In the genomic region with DNA sequence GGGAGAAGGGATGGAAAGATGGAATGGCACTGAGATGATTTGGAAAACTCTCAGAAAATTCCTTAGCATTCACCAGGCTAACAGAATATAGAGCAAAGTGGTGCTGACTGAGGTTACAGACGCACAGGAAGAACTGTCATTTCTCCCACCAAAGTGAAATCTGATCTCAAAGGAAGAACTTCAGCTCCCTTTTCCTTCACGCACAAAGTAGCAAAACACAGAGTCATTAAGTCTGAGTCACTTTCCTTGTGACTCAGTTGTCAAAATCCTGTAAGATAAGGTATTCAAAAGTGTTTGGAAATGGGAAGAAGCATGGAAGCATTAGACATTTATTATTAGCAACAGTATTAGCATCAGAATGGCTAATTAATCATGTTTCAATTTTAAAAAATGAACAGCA, we compare ENCODE assay signal across 11 cellular contexts. TPM values are rescaled to one million over a fixed set of nuclear protein-coding genes. Genes with fewer than 3 reads are reported as not detected.
A peak's percentile ranks its signal among the peaks of the same experiment; 100 is the strongest.
DNase-seq lines count a peak whose midpoint lies in the region; TF ChIP-seq lines count a peak whose summit lies in the region.
"Had no signal": no experiment of that assay in that cellular context is flagged by ENCODE, and none has a peak within 500 bp of the region (broad histone marks: within the 10 kb centered on the region; RNA-seq: fewer than 3 reads in every experiment).

No MANE protein-coding gene starts in this region.

- no peak overlapping the region for H3K18ac ChIP-seq in H9 (ENCODE audit: insufficient read length, low read depth, low read length)

- no peak overlapping the region for H4K5ac ChIP-seq in H9 (ENCODE audit: insufficient read length, low read depth, low read length)

- no peaks in the 10 kb centered on the region for H3K9me3 ChIP-seq in H9 (ENCODE audit: control insufficient read depth, low read depth, low read length)

- H2AFZ ChIP-seq in H9 (ENCODE audit: low read length) = no peak overlapping the region

- H4K8ac ChIP-seq in H9 (replicated peaks; ENCODE audit: insufficient read length, low read depth, low read length) = no peak overlapping the region

- no peaks in the 10 kb centered on the region for H3K36me3 Mint-ChIP-seq in H9 (ENCODE audit: insufficient read depth in 1 of 3, low read depth in 3 of 3)

- no peak overlapping the region for H3K14ac ChIP-seq in H9 (ENCODE audit: insufficient read depth, low read length)

- H3K27me3 Mint-ChIP-seq in H9 (ENCODE audit: low read depth) = no peaks in the 10 kb centered on the region
- H3K27me3 Mint-ChIP-seq: activated naive CD8-positive, alpha-beta T cell treated with anti-CD3 and anti-CD28 coated beads, Interleukin-2, amount 50 U/mL, for 24 hours had no signal

- peaks cover 36 to 54% of the 10 kb centered on the region in 2 experiments for H3K4me1 Mint-ChIP-seq in H9
- H3K4me1 Mint-ChIP-seq: activated naive CD8-positive, alpha-beta T cell treated with anti-CD3 and anti-CD28 coated beads, Interleukin-2, amount 50 U/mL, for 24 hours had no signal

- no peaks in the 10 kb centered on the region for H3K23me2 ChIP-seq in H9 (ENCODE audit: insufficient read length, low read depth, low read length, poor library complexity, severe bottlenecking)

- no peak overlapping the region for H3K4me2 ChIP-seq in H9 (ENCODE audit: insufficient read depth, insufficient read length, low read length)

- H3K4me1 ChIP-seq in H9 (ENCODE audit: insufficient read depth, low read length) = peaks cover 3% of the 10 kb centered on the region; the same call in 1 of the 2 replicates

- no peak overlapping the region for H3K9ac ChIP-seq in H9 (ENCODE audit: extremely low read depth, insufficient read length, low read length)

- peaks cover 3% of the 10 kb centered on the region for H3K79me1 ChIP-seq in H9 (ENCODE audit: insufficient read depth, low read depth, low read length, poor library complexity, severe bottlenecking)

- TF ChIP-seq CTCF in fibroblast of pulmonary artery (IDR thresholded peaks at IDR 0.05; ENCODE audit: low read length, missing control alignments) (no peak), H9 (conservative IDR thresholded peaks at IDR 0.05) (no peak), GM13976 (IDR thresholded peaks at IDR 0.05; ENCODE audit: borderline replicate concordance, control extremely low read depth, extremely low read depth, insufficient read depth, missing control alignments) (no peak)

- no peak overlapping the region for H4K91ac ChIP-seq in H9 (ENCODE audit: insufficient read length, low read depth, low read length)

- H3K56ac ChIP-seq in H9 (ENCODE audit: insufficient read length, low read depth, low read length) = no peak overlapping the region

- no peak overlapping the region for H2BK12ac ChIP-seq in H9 (ENCODE audit: insufficient read length, low read depth, low read length)

- in situ Hi-C loops in GM13976 (cut with MboI; ENCODE audit: low sequenced_read_pairs, unreplicated experiment) = no loop called here

- H3T11ph ChIP-seq in H9 (ENCODE audit: low read length) = no peak overlapping the region

- no CpG with 5 or more reads among the region's 2 CpGs for WGBS in H9 (ENCODE audit: extremely low coverage, insufficient read length, low lambda C conversion rate)

- peaks cover 3% of the 10 kb centered on the region; the same call in 1 of the 2 replicates for H3K79me2 ChIP-seq in H9 (ENCODE audit: insufficient read depth, low read length)

- H3K4ac ChIP-seq in H9 (ENCODE audit: low read depth, low read length) = no peak overlapping the region

- no peak overlapping the region for H3K23ac ChIP-seq in H9 (ENCODE audit: insufficient read length, low read depth, low read length)

- H3K4me3 ChIP-seq in fibroblast of pulmonary artery (replicated peaks; ENCODE audit: low read depth, low read length) = no peak overlapping the region

- H2BK15ac ChIP-seq in H9 (ENCODE audit: low read depth, low read length) = no peak overlapping the region

- no peaks in the 10 kb centered on the region for H3K27me3 ChIP-seq in H9 (ENCODE audit: insufficient read depth, low read length)

- no peak overlapping the region for H2BK5ac ChIP-seq in H9 (ENCODE audit: insufficient read length, low read length)

- no peaks in the 10 kb centered on the region for H3K9me3 Mint-ChIP-seq in H9

- H2AK5ac ChIP-seq in H9 (ENCODE audit: insufficient read length, low read length) = no peak overlapping the region

- no peak overlapping the region for H3K4me3 Mint-ChIP-seq in H9
- H3K4me3 Mint-ChIP-seq: activated naive CD8-positive, alpha-beta T cell treated with anti-CD3 and anti-CD28 coated beads, Interleukin-2, amount 50 U/mL, for 24 hours had no signal

- H2BK20ac ChIP-seq in H9 (ENCODE audit: low read depth, low read length, poor library complexity, severe bottlenecking) = no peak overlapping the region

- no peak overlapping the region for H2BK120ac ChIP-seq in H9 (ENCODE audit: low read depth, low read length, poor library complexity, severe bottlenecking)

- H3K27ac Mint-ChIP-seq in H9 = no peak overlapping the region
- H3K27ac Mint-ChIP-seq: activated naive CD8-positive, alpha-beta T cell treated with anti-CD3 and anti-CD28 coated beads, Interleukin-2, amount 50 U/mL, for 24 hours had no signal

- H3K27ac ChIP-seq in H9 (ENCODE audit: insufficient read length, low read depth, low read length) = no peak overlapping the region

- DNase-seq in GM04503 (ENCODE audit: low read depth) (peak; percentile 43), RPMI7951 (ENCODE audit: low read depth) (peak; percentile 81), fibroblast of pulmonary artery (ENCODE audit: low read depth) (peak; percentile 96), pulmonary artery endothelial cell (ENCODE audit: low read depth, low spot score) (peak; percentile 96), H9 (no peak), activated T-cell treated with anti-CD3 and anti-CD28 coated beads for 4 hours (no peak), GM13976 (ENCODE audit: low spot score) (no peak)
- no peak for DNase-seq in activated CD4-positive, alpha-beta T cell treated with anti-CD3 and anti-CD28 coated beads, Interleukin-2, amount 50 U/mL, for 48 hours
- DNase-seq: activated CD4-positive, CD25-positive, alpha-beta regulatory T cell treated with anti-CD3 and anti-CD28 coated beads, Interleukin-2, amount 50 U/mL, for 72 hours; activated naive CD8-positive, alpha-beta T cell treated with anti-CD3 and anti-CD28 coated beads, Interleukin-2, amount 50 U/mL, for 24 hours; GF-D8 had no signal

- no peaks in the 10 kb centered on the region for H4K20me1 ChIP-seq in H9 (ENCODE audit: control insufficient read depth, insufficient read depth, insufficient read length)

RNA-seq across cellular contexts. Expression of gene MPDZ, which starts 11.7 kb away (rescaled TPM):
- 13.7 and 17.3 TPM in 2 replicates for total RNA-seq in RPMI7951 (2014; rRNA removed; shearing (Covaris generic))
- total RNA-seq in pulmonary artery endothelial cell (56.3 and 84.2 TPM in 2 replicates), H9 (2021) (46.7 and 46.9 TPM in 2 replicates)

Comparison
In these comparisons a context has a peak if more than half of its experiments do, and no peak if none do; other contexts are left out.
1. DNase-seq: peak in GM04503 (single experiment), RPMI7951 (single experiment), fibroblast of pulmonary artery (single experiment) and pulmonary artery endothelial cell (single experiment); none in H9 (single experiment), activated T-cell treated with anti-CD3 and anti-CD28 coated beads for 4 hours (single experiment), GM13976 (single experiment) and activated CD4-positive, alpha-beta T cell treated with anti-CD3 and anti-CD28 coated beads, Interleukin-2, amount 50 U/mL, for 48 hours (0 of 2).